1 cellular context compared by ENCODE assay signal in the genomic region with DNA sequence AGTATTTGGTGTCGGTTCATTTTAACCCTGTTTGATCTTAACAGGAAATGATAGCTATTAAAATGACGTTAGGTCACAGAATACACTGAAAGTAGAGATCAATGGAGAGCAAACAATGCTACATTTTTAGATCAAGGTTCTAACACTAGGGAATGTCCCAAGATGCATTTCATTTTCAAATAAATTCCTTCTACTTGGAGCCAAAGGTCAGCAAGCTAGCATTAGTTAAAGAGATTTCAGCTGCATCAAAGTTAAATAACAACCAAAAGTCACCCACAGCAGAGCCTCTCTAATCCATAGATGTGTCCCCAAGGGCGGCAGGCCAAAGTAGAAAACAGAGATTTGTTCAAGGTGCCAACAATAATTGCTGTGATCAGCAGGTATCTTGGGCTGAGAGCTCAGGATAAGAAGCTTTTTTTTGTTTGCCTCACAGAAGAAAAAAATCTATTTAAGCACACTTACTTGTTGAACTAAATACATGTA.
A peak's percentile ranks its signal among the peaks of the same experiment; 100 is the strongest.
TF ChIP-seq lines count a peak whose summit lies in the region.

No MANE protein-coding gene starts in this region.

TF ChIP-seq in HepG2, 621 proteins besides CTCF, POLR2A, EP300 and RAD21 (continued from another document and continues in another):
- TF ChIP-seq, protein P1, sequence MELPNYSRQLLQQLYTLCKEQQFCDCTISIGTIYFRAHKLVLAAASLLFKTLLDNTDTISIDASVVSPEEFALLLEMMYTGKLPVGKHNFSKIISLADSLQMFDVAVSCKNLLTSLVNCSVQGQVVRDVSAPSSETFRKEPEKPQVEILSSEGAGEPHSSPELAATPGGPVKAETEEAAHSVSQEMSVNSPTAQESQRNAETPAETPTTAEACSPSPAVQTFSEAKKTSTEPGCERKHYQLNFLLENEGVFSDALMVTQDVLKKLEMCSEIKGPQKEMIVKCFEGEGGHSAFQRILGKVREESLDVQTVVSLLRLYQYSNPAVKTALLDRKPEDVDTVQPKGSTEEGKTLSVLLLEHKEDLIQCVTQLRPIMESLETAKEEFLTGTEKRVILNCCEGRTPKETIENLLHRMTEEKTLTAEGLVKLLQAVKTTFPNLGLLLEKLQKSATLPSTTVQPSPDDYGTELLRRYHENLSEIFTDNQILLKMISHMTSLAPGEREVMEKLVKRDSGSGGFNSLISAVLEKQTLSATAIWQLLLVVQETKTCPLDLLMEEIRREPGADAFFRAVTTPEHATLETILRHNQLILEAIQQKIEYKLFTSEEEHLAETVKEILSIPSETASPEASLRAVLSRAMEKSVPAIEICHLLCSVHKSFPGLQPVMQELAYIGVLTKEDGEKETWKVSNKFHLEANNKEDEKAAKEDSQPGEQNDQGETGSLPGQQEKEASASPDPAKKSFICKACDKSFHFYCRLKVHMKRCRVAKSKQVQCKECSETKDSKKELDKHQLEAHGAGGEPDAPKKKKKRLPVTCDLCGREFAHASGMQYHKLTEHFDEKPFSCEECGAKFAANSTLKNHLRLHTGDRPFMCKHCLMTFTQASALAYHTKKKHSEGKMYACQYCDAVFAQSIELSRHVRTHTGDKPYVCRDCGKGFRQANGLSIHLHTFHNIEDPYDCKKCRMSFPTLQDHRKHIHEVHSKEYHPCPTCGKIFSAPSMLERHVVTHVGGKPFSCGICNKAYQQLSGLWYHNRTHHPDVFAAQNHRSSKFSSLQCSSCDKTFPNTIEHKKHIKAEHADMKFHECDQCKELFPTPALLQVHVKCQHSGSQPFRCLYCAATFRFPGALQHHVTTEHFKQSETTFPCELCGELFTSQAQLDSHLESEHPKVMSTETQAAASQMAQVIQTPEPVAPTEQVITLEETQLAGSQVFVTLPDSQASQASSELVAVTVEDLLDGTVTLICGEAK (IDR thresholded peaks at IDR 0.05) = no peak
- TF ChIP-seq, protein P1 (CRISPR knock-in tag; IDR thresholded peaks at IDR 0.05) = no peak; the same call in 1 of the 2 replicates
- no peak for TF ChIP-seq ZFP41 (CRISPR knock-in tag; IDR thresholded peaks at IDR 0.05; ENCODE audit: borderline replicate concordance)
- 0 out of 2 replicates have a peak, but pooled peaks have one; percentile 68 for TF ChIP-seq ZNF615 (CRISPR knock-in tag; IDR thresholded peaks at IDR 0.05; ENCODE audit: borderline replicate concordance)
- TF ChIP-seq DZIP1 (CRISPR knock-in tag; IDR thresholded peaks at IDR 0.05) = no peak
- no peak for TF ChIP-seq GZF1 (CRISPR knock-in tag; IDR thresholded peaks at IDR 0.05)
- TF ChIP-seq TOPORS (CRISPR knock-in tag; IDR thresholded peaks at IDR 0.05) = no peak; the same call in 1 of the 2 replicates
- TF ChIP-seq, protein P2, sequence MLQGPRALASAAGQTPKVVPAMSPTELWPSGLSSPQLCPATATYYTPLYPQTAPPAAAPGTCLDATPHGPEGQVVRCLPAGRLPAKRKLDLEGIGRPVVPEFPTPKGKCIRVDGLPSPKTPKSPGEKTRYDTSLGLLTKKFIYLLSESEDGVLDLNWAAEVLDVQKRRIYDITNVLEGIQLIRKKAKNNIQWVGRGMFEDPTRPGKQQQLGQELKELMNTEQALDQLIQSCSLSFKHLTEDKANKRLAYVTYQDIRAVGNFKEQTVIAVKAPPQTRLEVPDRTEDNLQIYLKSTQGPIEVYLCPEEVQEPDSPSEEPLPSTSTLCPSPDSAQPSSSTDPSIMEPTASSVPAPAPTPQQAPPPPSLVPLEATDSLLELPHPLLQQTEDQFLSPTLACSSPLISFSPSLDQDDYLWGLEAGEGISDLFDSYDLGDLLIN (CRISPR knock-in tag; IDR thresholded peaks at IDR 0.05; ENCODE audit: borderline replicate concordance) = no peak
- TF ChIP-seq SATB2 (CRISPR knock-in tag; IDR thresholded peaks at IDR 0.05) = no peak
- 0 out of 2 replicates have a peak, but pooled peaks have one; percentile 53 for TF ChIP-seq ZBTB3 (CRISPR knock-in tag; IDR thresholded peaks at IDR 0.05; ENCODE audit: borderline replicate concordance, low read depth)
- TF ChIP-seq ZNF513 (CRISPR knock-in tag; conservative IDR thresholded peaks at IDR 0.05) = no peak
- TF ChIP-seq DR1 (CRISPR knock-in tag; IDR thresholded peaks at IDR 0.05) = no peak
- no peak for TF ChIP-seq ZNF674 (CRISPR knock-in tag; IDR thresholded peaks at IDR 0.05; ENCODE audit: low read depth)
- TF ChIP-seq SALL2 (CRISPR knock-in tag; IDR thresholded peaks at IDR 0.05) = no peak
- no peak for TF ChIP-seq TEAD2 (CRISPR knock-in tag; IDR thresholded peaks at IDR 0.05)
- no peak for TF ChIP-seq ZFP82 (CRISPR knock-in tag; IDR thresholded peaks at IDR 0.05; ENCODE audit: borderline replicate concordance)
- no peak for TF ChIP-seq GLI4 (CRISPR knock-in tag; IDR thresholded peaks at IDR 0.05; ENCODE audit: borderline replicate concordance)
- TF ChIP-seq ZNF484 (CRISPR knock-in tag; IDR thresholded peaks at IDR 0.05; ENCODE audit: borderline replicate concordance, low read depth) = no peak
- no peak; the same call in 1 of the 2 replicates for TF ChIP-seq ZNF431 (CRISPR knock-in tag; IDR thresholded peaks at IDR 0.05; ENCODE audit: borderline replicate concordance, low read depth)
- no peak for TF ChIP-seq ZNF850 (CRISPR knock-in tag; conservative IDR thresholded peaks at IDR 0.05)
- peak; percentile 91; the same call in 1 of the 2 replicates for TF ChIP-seq ZNF878 (CRISPR knock-in tag; IDR thresholded peaks at IDR 0.05)
- no peak for TF ChIP-seq ZNF510 (CRISPR knock-in tag; IDR thresholded peaks at IDR 0.05; ENCODE audit: low read depth)
- peak; percentile 82 for TF ChIP-seq NR2C2 (CRISPR knock-in tag; IDR thresholded peaks at IDR 0.05; ENCODE audit: borderline replicate concordance)
- peak; percentile 32; the same call in 1 of the 2 replicates for TF ChIP-seq MYPOP (CRISPR knock-in tag; IDR thresholded peaks at IDR 0.05)
- TF ChIP-seq GLMP (CRISPR knock-in tag; IDR thresholded peaks at IDR 0.05; ENCODE audit: borderline replicate concordance) = no peak
- no peak for TF ChIP-seq ZNF343 (CRISPR knock-in tag; IDR thresholded peaks at IDR 0.05)
- TF ChIP-seq ZKSCAN1 (IDR thresholded peaks at IDR 0.05; ENCODE audit: low read length) = no peak
- TF ChIP-seq ZNF788 (CRISPR knock-in tag; IDR thresholded peaks at IDR 0.05; ENCODE audit: borderline replicate concordance) = no peak
- TF ChIP-seq HOXA5 (CRISPR knock-in tag; IDR thresholded peaks at IDR 0.05) = 0 out of 2 replicates have a peak, but pooled peaks have one; percentile 47
- TF ChIP-seq ZNF562 (CRISPR knock-in tag; IDR thresholded peaks at IDR 0.05; ENCODE audit: borderline replicate concordance) = no peak
- no peak; the same call in 1 of the 2 replicates for TF ChIP-seq RFX5 (IDR thresholded peaks at IDR 0.05; ENCODE audit: low read depth, low read length)
- no peak for TF ChIP-seq ZBTB44 (CRISPR knock-in tag; IDR thresholded peaks at IDR 0.05)
- peak; percentile 91; the same call in 1 of the 2 replicates for TF ChIP-seq ZNF614 (CRISPR knock-in tag; IDR thresholded peaks at IDR 0.05; ENCODE audit: borderline replicate concordance)
